ENCODE assay signal across 27 cellular contexts in genomic region chr11:72747456-72747855, GRCh38. TPM values are rescaled to one million over a fixed set of nuclear protein-coding genes. Genes with fewer than 3 reads are reported as not detected.
DNase-seq lines count a peak whose midpoint lies in the region; ATAC-seq and TF ChIP-seq lines count a peak whose summit lies in the region.
"Had no signal": no experiment of that assay in that cellular context is flagged by ENCODE, and none has a peak within 500 bp of the region (broad histone marks: within the 10 kb centered on the region; RNA-seq: fewer than 3 reads in every experiment).

No MANE protein-coding gene starts in this region.

- POLR2A ChIA-PET in naive thymus-derived CD8-positive, alpha-beta T cell (lab: Charles Lee) = interaction anchor here (0.6 to 0.9 kb wide), 2 partner anchors 11 to 44 kb away, joined by 3 to 4 read pairs; no protein-coding TSS in a partner anchor

- H3K4me1 Mint-ChIP-seq in activated T-helper 17 cell treated with anti-CD3 and anti-CD28 coated beads, Interleukin-2, amount 50 U/mL, for 72 hours = peaks cover 35% of the 10 kb centered on the region
- H3K4me1 Mint-ChIP-seq in naive thymus-derived CD8-positive, alpha-beta T cell = peaks cover 34 to 82% (median 69%) of the 10 kb centered on the region in 4 donors

- no peaks in the 10 kb centered on the region for H3K36me3 Mint-ChIP-seq in activated T-helper 17 cell treated with anti-CD3 and anti-CD28 coated beads, Interleukin-2, amount 50 U/mL, for 72 hours (ENCODE audit: low read depth)
- peaks cover 0 to 3% (median 0%) of the 10 kb centered on the region in 3 donors for H3K36me3 Mint-ChIP-seq in naive thymus-derived CD8-positive, alpha-beta T cell
- H3K36me3 Mint-ChIP-seq: activated naive CD8-positive, alpha-beta T cell treated with anti-CD3 and anti-CD28 coated beads for 36 hours had no signal

- H3K4me3 Mint-ChIP-seq in activated T-helper 17 cell treated with anti-CD3 and anti-CD28 coated beads, Interleukin-2, amount 50 U/mL, for 72 hours = no peak overlapping the region
- no peak overlapping the region for H3K4me3 Mint-ChIP-seq in naive thymus-derived CD8-positive, alpha-beta T cell
- H3K4me3 Mint-ChIP-seq: activated naive CD8-positive, alpha-beta T cell treated with anti-CD3 and anti-CD28 coated beads for 36 hours; activated T-cell treated with anti-CD3 and anti-CD28 coated beads, Interleukin-2, amount 50 U/mL, for 24 hours; GM23338; stimulated activated naive CD8-positive, alpha-beta T cell treated with anti-CD3 and anti-CD28 coated beads, Interleukin-15, amount 100 ng/mL, for 72 hours had no signal

- peaks cover 85% of the 10 kb centered on the region for H3K79me2 ChIP-seq in DND-41 (ENCODE audit: insufficient read depth, low read length)

- H3K9me3 Mint-ChIP-seq in activated T-helper 17 cell treated with anti-CD3 and anti-CD28 coated beads, Interleukin-2, amount 50 U/mL, for 72 hours = no peaks in the 10 kb centered on the region
- no peaks in the 10 kb centered on the region for H3K9me3 Mint-ChIP-seq in naive thymus-derived CD8-positive, alpha-beta T cell
- H3K9me3 Mint-ChIP-seq: activated naive CD8-positive, alpha-beta T cell treated with anti-CD3 and anti-CD28 coated beads for 36 hours; activated T-cell treated with anti-CD3 and anti-CD28 coated beads, Interleukin-2, amount 50 U/mL, for 24 hours; GM23338; stimulated activated naive CD8-positive, alpha-beta T cell treated with anti-CD3 and anti-CD28 coated beads, Interleukin-15, amount 100 ng/mL, for 72 hours had no signal

- no peaks in the 10 kb centered on the region for H3K9me3 ChIP-seq in DND-41 (ENCODE audit: insufficient read depth, low read length, severe bottlenecking)
- H3K9me3 ChIP-seq: breast epithelium, SJSA1 had no signal

- H3K27ac Mint-ChIP-seq in activated T-helper 17 cell treated with anti-CD3 and anti-CD28 coated beads, Interleukin-2, amount 50 U/mL, for 72 hours = peak overlapping the region; percentile 22
- H3K27ac Mint-ChIP-seq in naive thymus-derived CD8-positive, alpha-beta T cell = peak overlapping the region in 6 of 10 donors; percentile 33 to 80 (median 59)
- H3K27ac Mint-ChIP-seq: activated naive CD8-positive, alpha-beta T cell treated with anti-CD3 and anti-CD28 coated beads for 36 hours; GM23338 had no signal

- ATAC-seq in DND-41 (ENCODE audit: insufficient read depth, low read depth) = no peak
- no peak for ATAC-seq in activated T-helper 17 cell treated with anti-CD3 and anti-CD28 coated beads, Interleukin-2, amount 50 U/mL, for 72 hours (replicated peaks)
- no peak for ATAC-seq in naive thymus-derived CD8-positive, alpha-beta T cell
- no peak for ATAC-seq in HG03565 (IDR thresholded peaks at IDR 0.05; ENCODE audit: unreplicated experiment)
- no peak for ATAC-seq in HG02798 (IDR thresholded peaks at IDR 0.05; ENCODE audit: poor library complexity, unreplicated experiment)
- ATAC-seq: stimulated activated naive CD8-positive, alpha-beta T cell treated with anti-CD3 and anti-CD28 coated beads, Interleukin-15, amount 100 ng/mL, for 72 hours had no signal

- no peaks in the 10 kb centered on the region for H3K27me3 ChIP-seq in DND-41 (ENCODE audit: insufficient read depth, low read length, poor library complexity)
- H3K27me3 ChIP-seq: breast epithelium, SJSA1 had no signal

- H2AFZ ChIP-seq in DND-41 (ENCODE audit: low read depth, low read length) = no peak overlapping the region
- H2AFZ ChIP-seq: GM23338 had no signal

- H3K9ac ChIP-seq in DND-41 (ENCODE audit: low read depth, low read length) = no peak overlapping the region
- H3K9ac ChIP-seq: KMS-11 had no signal

- no peaks in the 10 kb centered on the region for H3K36me3 ChIP-seq in DND-41 (ENCODE audit: insufficient read depth, low read length)
- H3K36me3 ChIP-seq: breast epithelium, SJSA1 had no signal

- H3K27ac ChIP-seq in DND-41 (ENCODE audit: low read length) = no peak overlapping the region
- H3K27ac ChIP-seq in substantia nigra (ENCODE audit: low read depth, low read length, poor library complexity, severe bottlenecking) = peak overlapping the region; percentile 16
- H3K27ac ChIP-seq: breast epithelium, epithelial cell of prostate, KMS-11, SJSA1 had no signal

- no peaks in the 10 kb centered on the region for H3K27me3 Mint-ChIP-seq in activated T-helper 17 cell treated with anti-CD3 and anti-CD28 coated beads, Interleukin-2, amount 50 U/mL, for 72 hours
- no peaks in the 10 kb centered on the region for H3K27me3 Mint-ChIP-seq in naive thymus-derived CD8-positive, alpha-beta T cell
- H3K27me3 Mint-ChIP-seq: activated naive CD8-positive, alpha-beta T cell treated with anti-CD3 and anti-CD28 coated beads for 36 hours; activated T-cell treated with anti-CD3 and anti-CD28 coated beads, Interleukin-2, amount 50 U/mL, for 24 hours; stimulated activated naive CD8-positive, alpha-beta T cell treated with anti-CD3 and anti-CD28 coated beads, Interleukin-15, amount 100 ng/mL, for 72 hours had no signal

- peaks cover 28% of the 10 kb centered on the region for H3K4me1 ChIP-seq in DND-41 (ENCODE audit: insufficient read depth, low read length)
- H3K4me1 ChIP-seq: breast epithelium had no signal

- H3K4me3 ChIP-seq in DND-41 (ENCODE audit: low read depth in 1 of 2, low read length in 2 of 2) (no peak overlapping the region), foreskin fibroblast (ENCODE audit: low read depth in 1 of 2, low read length in 2 of 2) (no peak overlapping the region)
- H3K4me3 ChIP-seq: breast epithelium, GM23338, SJSA1 had no signal

- DNase-seq in DND-41 = no peak
- DNase-seq in naive thymus-derived CD8-positive, alpha-beta T cell = peak in 1 of 10 donors; percentile 41
- no peak for DNase-seq in substantia nigra (lab: John Stamatoyannopoulos, UW)
- DNase-seq in foreskin fibroblast = no peak
- DNase-seq: activated CD4-positive, alpha-beta T cell treated with anti-CD3 and anti-CD28 coated beads, Interleukin-2, amount 50 U/mL, for 1 hour; activated CD4-positive, CD25-positive, alpha-beta regulatory T cell; activated gamma-delta T cell; activated naive CD8-positive, alpha-beta T cell treated with anti-CD3 and anti-CD28 coated beads for 36 hours; activated T-cell treated with anti-CD3 and anti-CD28 coated beads, Interleukin-2, amount 50 U/mL, for 24 hours; anterior cingulate cortex; C1 segment of cervical spinal cord; Calu3; DMS79; effector CD8-positive, alpha-beta T cell; GF-D8; NCI-H1930; NCI-H510A treated with DMSO at 0.1 percent for 48 hours; stimulated activated naive CD8-positive, alpha-beta T cell treated with anti-CD3 and anti-CD28 coated beads, Interleukin-15, amount 100 ng/mL, for 72 hours; T1000 had no signal

- H4K20me1 ChIP-seq in DND-41 (ENCODE audit: insufficient read depth, low read length) = peaks cover 50% of the 10 kb centered on the region

- H3K4me2 ChIP-seq in DND-41 (ENCODE audit: insufficient read depth, low read length) = 0 out of 2 replicates have a peak overlapping the region, but pooled peaks have one; percentile 10
- H3K4me2 ChIP-seq: GM23338, KMS-11 had no signal

- TF ChIP-seq CTCF in DND-41 (IDR thresholded peaks at IDR 0.05; ENCODE audit: borderline replicate concordance, extremely low read depth, low read length, poor library complexity, severe bottlenecking) (no peak), foreskin fibroblast (IDR thresholded peaks at IDR 0.05; ENCODE audit: low read depth, low read length) (no peak)

RNA-seq across cellular contexts. Expression of gene ARAP1, which starts 4.8 kb away (rescaled TPM):
- 100 to 1,000 TPM in 1 of 2 donors, 10 to 100 TPM in 1; 98.0 to 216 TPM for total RNA-seq in activated T-helper 17 cell treated with anti-CD3 and anti-CD28 coated beads, Interleukin-2, amount 50 U/mL, for 72 hours
- 100 to 1,000 TPM; 155 to 166 TPM for total RNA-seq in naive thymus-derived CD8-positive, alpha-beta T cell
- 10 to 100 TPM; 14.7 to 40.0 (median 27.6) TPM for polyA plus RNA-seq in naive thymus-derived CD8-positive, alpha-beta T cell

RNA-seq across cellular contexts. Expression of gene STARD10, which starts 46.4 kb away (rescaled TPM):
- 10 to 100 TPM in 1 of 2 donors, 1 to 10 TPM in 1; 7.7 to 16.4 TPM for total RNA-seq in activated T-helper 17 cell treated with anti-CD3 and anti-CD28 coated beads, Interleukin-2, amount 50 U/mL, for 72 hours
- 10 to 100 TPM; 11.8 to 15.6 TPM for total RNA-seq in naive thymus-derived CD8-positive, alpha-beta T cell
- 10 to 100 TPM; 13.5 to 16.3 (median 14.9) TPM for polyA plus RNA-seq in naive thymus-derived CD8-positive, alpha-beta T cell
